Comparison of ENCODE assay signal across 1 cellular context in the genomic region with DNA sequence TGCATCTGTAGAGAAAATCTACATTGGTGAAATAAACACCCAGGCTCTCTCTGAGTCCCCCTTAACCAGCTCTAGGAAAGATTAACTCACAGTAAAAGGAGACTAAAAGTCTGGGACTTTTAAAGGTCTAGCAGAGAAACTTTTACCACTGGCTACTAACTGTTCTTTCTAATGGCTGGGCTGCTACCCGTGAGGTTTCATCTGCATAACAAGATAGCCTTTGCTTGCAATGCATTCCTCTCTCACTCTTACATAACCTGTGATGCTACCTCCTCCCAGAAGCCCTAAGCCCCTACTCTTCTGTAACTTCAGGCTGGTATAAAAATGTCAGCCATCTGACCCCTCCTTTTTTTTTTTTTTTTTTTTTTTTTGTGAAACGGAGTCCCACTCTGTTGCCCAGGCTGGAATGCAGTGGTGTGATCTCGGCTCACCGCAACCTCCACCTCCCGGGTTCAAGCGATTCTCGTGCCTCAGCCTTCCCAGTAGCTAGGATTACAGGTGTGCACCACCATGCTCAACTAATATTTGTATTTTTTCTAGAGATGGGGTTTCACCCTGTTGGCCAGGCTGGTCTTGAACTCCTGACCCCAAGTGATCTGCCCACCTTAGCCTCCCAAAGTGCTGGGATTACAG.
A peak's percentile ranks its signal among the peaks of the same experiment; 100 is the strongest.
TF ChIP-seq lines count a peak whose summit lies in the region.

No MANE protein-coding gene starts in this region.

TF ChIP-seq in H1, 55 proteins besides CTCF, POLR2A, EP300 and RAD21 (continued from another document):
- TF ChIP-seq YY1 (IDR thresholded peaks at IDR 0.05; ENCODE audit: low read depth, low read length) = 0 out of 2 replicates have a peak, but pooled peaks have one; percentile 62
- TF ChIP-seq, protein P1, sequence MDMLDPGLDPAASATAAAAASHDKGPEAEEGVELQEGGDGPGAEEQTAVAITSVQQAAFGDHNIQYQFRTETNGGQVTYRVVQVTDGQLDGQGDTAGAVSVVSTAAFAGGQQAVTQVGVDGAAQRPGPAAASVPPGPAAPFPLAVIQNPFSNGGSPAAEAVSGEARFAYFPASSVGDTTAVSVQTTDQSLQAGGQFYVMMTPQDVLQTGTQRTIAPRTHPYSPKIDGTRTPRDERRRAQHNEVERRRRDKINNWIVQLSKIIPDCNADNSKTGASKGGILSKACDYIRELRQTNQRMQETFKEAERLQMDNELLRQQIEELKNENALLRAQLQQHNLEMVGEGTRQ (IDR thresholded peaks at IDR 0.05; ENCODE audit: low read length) = no peak
- TF ChIP-seq, protein P2, sequence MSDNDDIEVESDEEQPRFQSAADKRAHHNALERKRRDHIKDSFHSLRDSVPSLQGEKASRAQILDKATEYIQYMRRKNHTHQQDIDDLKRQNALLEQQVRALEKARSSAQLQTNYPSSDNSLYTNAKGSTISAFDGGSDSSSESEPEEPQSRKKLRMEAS (IDR thresholded peaks at IDR 0.05) = no peak
- TF ChIP-seq, protein P3, sequence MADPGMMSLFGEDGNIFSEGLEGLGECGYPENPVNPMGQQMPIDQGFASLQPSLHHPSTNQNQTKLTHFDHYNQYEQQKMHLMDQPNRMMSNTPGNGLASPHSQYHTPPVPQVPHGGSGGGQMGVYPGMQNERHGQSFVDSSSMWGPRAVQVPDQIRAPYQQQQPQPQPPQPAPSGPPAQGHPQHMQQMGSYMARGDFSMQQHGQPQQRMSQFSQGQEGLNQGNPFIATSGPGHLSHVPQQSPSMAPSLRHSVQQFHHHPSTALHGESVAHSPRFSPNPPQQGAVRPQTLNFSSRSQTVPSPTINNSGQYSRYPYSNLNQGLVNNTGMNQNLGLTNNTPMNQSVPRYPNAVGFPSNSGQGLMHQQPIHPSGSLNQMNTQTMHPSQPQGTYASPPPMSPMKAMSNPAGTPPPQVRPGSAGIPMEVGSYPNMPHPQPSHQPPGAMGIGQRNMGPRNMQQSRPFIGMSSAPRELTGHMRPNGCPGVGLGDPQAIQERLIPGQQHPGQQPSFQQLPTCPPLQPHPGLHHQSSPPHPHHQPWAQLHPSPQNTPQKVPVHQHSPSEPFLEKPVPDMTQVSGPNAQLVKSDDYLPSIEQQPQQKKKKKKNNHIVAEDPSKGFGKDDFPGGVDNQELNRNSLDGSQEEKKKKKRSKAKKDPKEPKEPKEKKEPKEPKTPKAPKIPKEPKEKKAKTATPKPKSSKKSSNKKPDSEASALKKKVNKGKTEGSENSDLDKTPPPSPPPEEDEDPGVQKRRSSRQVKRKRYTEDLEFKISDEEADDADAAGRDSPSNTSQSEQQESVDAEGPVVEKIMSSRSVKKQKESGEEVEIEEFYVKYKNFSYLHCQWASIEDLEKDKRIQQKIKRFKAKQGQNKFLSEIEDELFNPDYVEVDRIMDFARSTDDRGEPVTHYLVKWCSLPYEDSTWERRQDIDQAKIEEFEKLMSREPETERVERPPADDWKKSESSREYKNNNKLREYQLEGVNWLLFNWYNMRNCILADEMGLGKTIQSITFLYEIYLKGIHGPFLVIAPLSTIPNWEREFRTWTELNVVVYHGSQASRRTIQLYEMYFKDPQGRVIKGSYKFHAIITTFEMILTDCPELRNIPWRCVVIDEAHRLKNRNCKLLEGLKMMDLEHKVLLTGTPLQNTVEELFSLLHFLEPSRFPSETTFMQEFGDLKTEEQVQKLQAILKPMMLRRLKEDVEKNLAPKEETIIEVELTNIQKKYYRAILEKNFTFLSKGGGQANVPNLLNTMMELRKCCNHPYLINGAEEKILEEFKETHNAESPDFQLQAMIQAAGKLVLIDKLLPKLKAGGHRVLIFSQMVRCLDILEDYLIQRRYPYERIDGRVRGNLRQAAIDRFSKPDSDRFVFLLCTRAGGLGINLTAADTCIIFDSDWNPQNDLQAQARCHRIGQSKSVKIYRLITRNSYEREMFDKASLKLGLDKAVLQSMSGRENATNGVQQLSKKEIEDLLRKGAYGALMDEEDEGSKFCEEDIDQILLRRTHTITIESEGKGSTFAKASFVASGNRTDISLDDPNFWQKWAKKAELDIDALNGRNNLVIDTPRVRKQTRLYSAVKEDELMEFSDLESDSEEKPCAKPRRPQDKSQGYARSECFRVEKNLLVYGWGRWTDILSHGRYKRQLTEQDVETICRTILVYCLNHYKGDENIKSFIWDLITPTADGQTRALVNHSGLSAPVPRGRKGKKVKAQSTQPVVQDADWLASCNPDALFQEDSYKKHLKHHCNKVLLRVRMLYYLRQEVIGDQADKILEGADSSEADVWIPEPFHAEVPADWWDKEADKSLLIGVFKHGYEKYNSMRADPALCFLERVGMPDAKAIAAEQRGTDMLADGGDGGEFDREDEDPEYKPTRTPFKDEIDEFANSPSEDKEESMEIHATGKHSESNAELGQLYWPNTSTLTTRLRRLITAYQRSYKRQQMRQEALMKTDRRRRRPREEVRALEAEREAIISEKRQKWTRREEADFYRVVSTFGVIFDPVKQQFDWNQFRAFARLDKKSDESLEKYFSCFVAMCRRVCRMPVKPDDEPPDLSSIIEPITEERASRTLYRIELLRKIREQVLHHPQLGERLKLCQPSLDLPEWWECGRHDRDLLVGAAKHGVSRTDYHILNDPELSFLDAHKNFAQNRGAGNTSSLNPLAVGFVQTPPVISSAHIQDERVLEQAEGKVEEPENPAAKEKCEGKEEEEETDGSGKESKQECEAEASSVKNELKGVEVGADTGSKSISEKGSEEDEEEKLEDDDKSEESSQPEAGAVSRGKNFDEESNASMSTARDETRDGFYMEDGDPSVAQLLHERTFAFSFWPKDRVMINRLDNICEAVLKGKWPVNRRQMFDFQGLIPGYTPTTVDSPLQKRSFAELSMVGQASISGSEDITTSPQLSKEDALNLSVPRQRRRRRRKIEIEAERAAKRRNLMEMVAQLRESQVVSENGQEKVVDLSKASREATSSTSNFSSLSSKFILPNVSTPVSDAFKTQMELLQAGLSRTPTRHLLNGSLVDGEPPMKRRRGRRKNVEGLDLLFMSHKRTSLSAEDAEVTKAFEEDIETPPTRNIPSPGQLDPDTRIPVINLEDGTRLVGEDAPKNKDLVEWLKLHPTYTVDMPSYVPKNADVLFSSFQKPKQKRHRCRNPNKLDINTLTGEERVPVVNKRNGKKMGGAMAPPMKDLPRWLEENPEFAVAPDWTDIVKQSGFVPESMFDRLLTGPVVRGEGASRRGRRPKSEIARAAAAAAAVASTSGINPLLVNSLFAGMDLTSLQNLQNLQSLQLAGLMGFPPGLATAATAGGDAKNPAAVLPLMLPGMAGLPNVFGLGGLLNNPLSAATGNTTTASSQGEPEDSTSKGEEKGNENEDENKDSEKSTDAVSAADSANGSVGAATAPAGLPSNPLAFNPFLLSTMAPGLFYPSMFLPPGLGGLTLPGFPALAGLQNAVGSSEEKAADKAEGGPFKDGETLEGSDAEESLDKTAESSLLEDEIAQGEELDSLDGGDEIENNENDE (IDR thresholded peaks at IDR 0.05; ENCODE audit: insufficient replicate concordance, low read length) = peak; percentile 60
